39 cellular contexts compared by ENCODE assay signal in genomic region chr7:106316947-106317346, GRCh38.
"Had no signal": no experiment of that assay in that cellular context is flagged by ENCODE, and none has a peak within 500 bp of the region (broad histone marks: within the 10 kb centered on the region; RNA-seq: fewer than 3 reads in every experiment).

No MANE protein-coding gene starts in this region.

- H3K4me3 ChIP-seq: adrenal gland, ascending aorta, body of pancreas, breast epithelium, cardiac muscle cell had no signal

- H3K36me3 Mint-ChIP-seq: activated naive CD4-positive, alpha-beta T cell treated with anti-CD3 and anti-CD28 coated beads, Interleukin-2, amount 10 ng/mL, durations not matched to agents 7 days and 5 days; activated naive CD4-positive, alpha-beta T cell treated with anti-CD3 and anti-CD28 coated beads, Interleukin-2, amount 50 U/mL, for 24 hours; brain had no signal

- H3K4me3 Mint-ChIP-seq: activated naive CD4-positive, alpha-beta T cell treated with anti-CD3 and anti-CD28 coated beads for 36 hours; activated naive CD4-positive, alpha-beta T cell treated with anti-CD3 and anti-CD28 coated beads, Interleukin-2, amount 10 ng/mL, durations not matched to agents 7 days and 5 days; activated naive CD4-positive, alpha-beta T cell treated with anti-CD3 and anti-CD28 coated beads, Interleukin-2, amount 50 U/mL, for 24 hours; activated naive CD8-positive, alpha-beta T cell; activated naive CD8-positive, alpha-beta T cell treated with anti-CD3 and anti-CD28 coated beads for 36 hours; activated naive CD8-positive, alpha-beta T cell treated with anti-CD3 and anti-CD28 coated beads, Interleukin-2, amount 10 ng/mL, durations not matched to agents 7 days and 5 days; activated naive CD8-positive, alpha-beta T cell treated with anti-CD3 and anti-CD28 coated beads, Interleukin-2, amount 50 U/mL, for 24 hours; activated T-cell treated with anti-CD3 and anti-CD28 coated beads, Interleukin-2, amount 50 U/mL, for 24 hours; activated T-cell treated with anti-CD3 and anti-CD28 coated beads, Interleukin-2, amount 50 U/mL, for 4 hours; activated T-cell treated with anti-CD3 and anti-CD28 coated beads, Interleukin-2, amount 50 U/mL, for 72 hours; activated T-helper 1 cell treated with anti-CD3 and anti-CD28 coated beads, Interleukin-12 subunit alpha, Interleukin-12 subunit beta, Interleukin-2, Interleukin-4 antibody, amounts not matched to agents 30 ng/mL and 10 ng/mL and 1 ng/mL, durations not matched to agents 14 hours and 24 hours and 36 hours; activated T-helper 17 cell treated with anti-CD3 and anti-CD28 coated beads, Interleukin-2, amount 50 U/mL, for 72 hours; brain; central memory CD8-positive, alpha-beta T cell had no signal

- DNase-seq: activated effector memory CD4-positive, alpha-beta T cell treated with anti-CD3 and anti-CD28 coated beads, Interleukin-2, amount 50 U/mL, for 16 hours; activated effector memory CD4-positive, alpha-beta T cell treated with Interleukin-2 at 50 U/mL for 16 hours; activated gamma-delta T cell; activated gamma-delta T cell treated with Interleukin-2 at 50 U/mL for 16 hours; activated naive CD4-positive, alpha-beta T cell; activated naive CD4-positive, alpha-beta T cell treated with anti-CD3 and anti-CD28 coated beads for 36 hours; activated naive CD4-positive, alpha-beta T cell treated with anti-CD3 and anti-CD28 coated beads, Interleukin-2, amount 10 ng/mL, durations not matched to agents 7 days and 5 days; activated naive CD4-positive, alpha-beta T cell treated with anti-CD3 and anti-CD28 coated beads, Interleukin-2, amount 50 U/mL, for 16 hours; activated naive CD4-positive, alpha-beta T cell treated with Interleukin-2 at 50 U/mL for 16 hours; activated naive CD8-positive, alpha-beta T cell treated with anti-CD3 and anti-CD28 coated beads for 36 hours; activated naive CD8-positive, alpha-beta T cell treated with anti-CD3 and anti-CD28 coated beads, Interleukin-2, amount 10 ng/mL, durations not matched to agents 7 days and 5 days; activated naive CD8-positive, alpha-beta T cell treated with anti-CD3 and anti-CD28 coated beads, Interleukin-2, amount 50 U/mL, for 24 hours; activated T-cell treated with anti-CD3 and anti-CD28 coated beads, Interleukin-2, amount 50 U/mL, for 24 hours; activated T-cell treated with anti-CD3 and anti-CD28 coated beads, Interleukin-2, amount 50 U/mL, for 4 hours; activated T-cell treated with anti-CD3 and anti-CD28 coated beads, Interleukin-2, amount 50 U/mL, for 48 hours; activated T-cell treated with anti-CD3 and anti-CD28 coated beads, Interleukin-2, amount 50 U/mL, for 72 hours; adrenal gland; amniotic stem cell; amygdala; anterior cingulate cortex; aorta; body of pancreas; brain microvascular endothelial cell; caudate nucleus; central memory CD4-positive, alpha-beta T cell; cerebellar nuclear complex had no signal

- H3K27ac ChIP-seq: adrenal gland, ascending aorta, body of pancreas, brain microvascular endothelial cell, breast epithelium, cardiac muscle cell had no signal

- H3K9me3 ChIP-seq: adrenal gland, ascending aorta, body of pancreas, breast epithelium had no signal

- FAIRE-seq: astrocyte, bronchial epithelial cell had no signal

- H3K4me1 ChIP-seq: adrenal gland, ascending aorta, body of pancreas, breast epithelium had no signal

- H3K27me3 ChIP-seq: adrenal gland, ascending aorta, body of pancreas, brain microvascular endothelial cell, breast epithelium, cardiac muscle cell had no signal

- H3K27ac Mint-ChIP-seq: activated naive CD4-positive, alpha-beta T cell treated with anti-CD3 and anti-CD28 coated beads for 36 hours; activated naive CD4-positive, alpha-beta T cell treated with anti-CD3 and anti-CD28 coated beads, Interleukin-2, amount 10 ng/mL, durations not matched to agents 7 days and 5 days; activated naive CD4-positive, alpha-beta T cell treated with anti-CD3 and anti-CD28 coated beads, Interleukin-2, amount 50 U/mL, for 24 hours; activated naive CD4-positive, alpha-beta T cell treated with anti-CD3 and anti-CD28 coated beads, Interleukin-2, amount 50 U/mL, for 72 hours; activated naive CD8-positive, alpha-beta T cell; activated naive CD8-positive, alpha-beta T cell treated with anti-CD3 and anti-CD28 coated beads for 36 hours; activated naive CD8-positive, alpha-beta T cell treated with anti-CD3 and anti-CD28 coated beads, Interleukin-2, amount 10 ng/mL, durations not matched to agents 7 days and 5 days; activated naive CD8-positive, alpha-beta T cell treated with anti-CD3 and anti-CD28 coated beads, Interleukin-2, amount 50 U/mL, for 24 hours; activated T-cell treated with anti-CD3 and anti-CD28 coated beads, Interleukin-2, amount 50 U/mL, for 24 hours; activated T-cell treated with anti-CD3 and anti-CD28 coated beads, Interleukin-2, amount 50 U/mL, for 72 hours; activated T-helper 1 cell treated with anti-CD3 and anti-CD28 coated beads, Interleukin-12 subunit alpha, Interleukin-12 subunit beta, Interleukin-2, Interleukin-4 antibody, amounts not matched to agents 30 ng/mL and 10 ng/mL and 1 ng/mL, durations not matched to agents 14 hours and 24 hours and 36 hours; activated T-helper 17 cell treated with anti-CD3 and anti-CD28 coated beads, Interleukin-2, amount 50 U/mL, for 72 hours; activated T-helper 2 cell treated with anti-CD3 and anti-CD28 coated beads, Interferon-gamma antibody, Interleukin-2, Interleukin-4, amounts not matched to agents 10 μg/mL and 5 μg/mL and 100 μg/mL, durations not matched to agents 14 hours and 24 hours and 36 hours; brain had no signal

- H3K9me3 Mint-ChIP-seq: activated naive CD4-positive, alpha-beta T cell treated with anti-CD3 and anti-CD28 coated beads for 36 hours; activated naive CD4-positive, alpha-beta T cell treated with anti-CD3 and anti-CD28 coated beads, Interleukin-2, amount 10 ng/mL, durations not matched to agents 7 days and 5 days; activated naive CD4-positive, alpha-beta T cell treated with anti-CD3 and anti-CD28 coated beads, Interleukin-2, amount 50 U/mL, for 24 hours; activated T-cell treated with anti-CD3 and anti-CD28 coated beads, Interleukin-2, amount 50 U/mL, for 24 hours; activated T-cell treated with anti-CD3 and anti-CD28 coated beads, Interleukin-2, amount 50 U/mL, for 4 hours; central memory CD8-positive, alpha-beta T cell had no signal

- ATAC-seq: activated naive CD4-positive, alpha-beta T cell treated with anti-CD3 and anti-CD28 coated beads, Interleukin-2, amount 50 U/mL, for 72 hours; activated naive CD8-positive, alpha-beta T cell treated with anti-CD3 and anti-CD28 coated beads, Interleukin-2, amount 50 U/mL, for 24 hours; activated T-cell treated with anti-CD3 and anti-CD28 coated beads, Interleukin-2, amount 50 U/mL, for 4 hours; activated T-cell treated with anti-CD3 and anti-CD28 coated beads, Interleukin-2, amount 50 U/mL, for 72 hours; activated T-helper 17 cell treated with anti-CD3 and anti-CD28 coated beads, Interleukin-2, amount 50 U/mL, for 72 hours; body of pancreas had no signal

- H3K36me3 ChIP-seq: adrenal gland, ascending aorta, brain microvascular endothelial cell, breast epithelium, cardiac muscle cell had no signal

- H3K4me1 Mint-ChIP-seq: activated naive CD8-positive, alpha-beta T cell treated with anti-CD3 and anti-CD28 coated beads, Interleukin-2, amount 10 ng/mL, durations not matched to agents 7 days and 5 days; activated T-helper 17 cell treated with anti-CD3 and anti-CD28 coated beads, Interleukin-2, amount 50 U/mL, for 72 hours; brain; central memory CD8-positive, alpha-beta T cell had no signal
